Comparison of ENCODE assay signal across 22 cellular contexts in the genomic region with DNA sequence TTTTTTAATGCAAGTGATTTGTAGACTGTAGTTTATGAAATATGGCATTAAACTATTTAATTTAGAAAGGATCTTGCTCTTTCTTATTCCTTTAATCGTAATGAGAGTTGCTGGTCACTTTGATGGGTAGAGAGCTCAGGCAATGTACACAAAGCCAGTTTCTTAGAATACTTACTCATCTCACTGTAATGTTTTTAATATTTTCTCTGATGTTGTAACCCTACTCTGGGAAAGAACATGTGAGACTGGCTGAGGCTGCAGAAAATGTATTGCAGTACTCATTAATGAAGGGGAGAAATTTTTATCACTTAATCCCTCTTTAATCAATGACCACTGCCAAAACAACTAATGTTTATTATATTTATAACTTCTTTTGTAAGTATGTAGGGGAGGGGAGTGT.
"Had no signal": no experiment of that assay in that cellular context is flagged by ENCODE, and none has a peak within 500 bp of the region (broad histone marks: within the 10 kb centered on the region; RNA-seq: fewer than 3 reads in every experiment).

No MANE protein-coding gene starts in this region.

- H3K4me1 ChIP-seq: psoas muscle, upper lobe of right lung had no signal

- H2AFZ ChIP-seq: hepatocyte, parathyroid adenoma had no signal

- H3K27me3 ChIP-seq: hepatocyte, testis, tibial nerve, upper lobe of right lung, vagina had no signal

- DNase-seq: effector CD4-positive, alpha-beta T cell; endodermal cell; foreskin melanocyte; head of caudate nucleus; left colon; naive thymus-derived CD4-positive, alpha-beta T cell; nephron progenitor cell; psoas muscle; retina; stimulated activated CD4-positive, alpha-beta T cell treated with anti-CD3 and anti-CD28 coated beads, Interleukin-2, amount 100 ng/mL, for 24 hours; stimulated activated CD4-positive, alpha-beta T cell treated with anti-CD3 and anti-CD28 coated beads, Interleukin-4, amount 100 ng/mL, for 4 hours; stimulated activated naive B cell treated with anti-CD40 and anti-IgM and Interleukin-4, amounts not matched to agents 10 μg/mL and 1 μg/mL and 100 μg/mL, for 72 hours; stimulated activated naive CD8-positive, alpha-beta T cell treated with anti-CD3 and anti-CD28 coated beads, Interleukin-15, amount 100 ng/mL, for 72 hours; testis; upper lobe of right lung had no signal

- H3K9me3 ChIP-seq: psoas muscle, testis, tibial nerve, upper lobe of right lung, vagina had no signal

- H3K27ac ChIP-seq: coronary artery, hepatocyte, parathyroid adenoma, psoas muscle, skin epidermis, testis, tibial nerve, upper lobe of right lung, vagina had no signal

- ATAC-seq: left colon; naive thymus-derived CD4-positive, alpha-beta T cell; psoas muscle; sciatic nerve; stimulated activated naive B cell treated with anti-CD40 and anti-IgM and Interleukin-4, amounts not matched to agents 10 μg/mL and 1 μg/mL and 100 μg/mL, for 72 hours; stimulated activated naive CD8-positive, alpha-beta T cell treated with anti-CD3 and anti-CD28 coated beads, Interleukin-15, amount 100 ng/mL, for 72 hours; upper lobe of right lung had no signal

- H3K4me3 ChIP-seq: coronary artery, hepatocyte, psoas muscle, skin epidermis, testis, tibial nerve, upper lobe of right lung, vagina had no signal

- H3K4me1 Mint-ChIP-seq: endodermal cell; nephron progenitor cell; stimulated activated naive B cell treated with anti-CD40 and anti-IgM and Interleukin-4, amounts not matched to agents 10 μg/mL and 1 μg/mL and 100 μg/mL, for 72 hours had no signal

- H3K36me3 ChIP-seq: tibial nerve, upper lobe of right lung, vagina had no signal

- H3K9ac ChIP-seq: parathyroid adenoma had no signal

- H3K79me2 ChIP-seq: hepatocyte, parathyroid adenoma had no signal

- H3K36me3 Mint-ChIP-seq: naive thymus-derived CD4-positive, alpha-beta T cell; stimulated activated naive B cell treated with anti-CD40 and anti-IgM and Interleukin-4, amounts not matched to agents 10 μg/mL and 1 μg/mL and 100 μg/mL, for 72 hours had no signal

- H3K27ac Mint-ChIP-seq: endodermal cell; naive thymus-derived CD4-positive, alpha-beta T cell; nephron progenitor cell; stimulated activated naive B cell treated with anti-CD40 and anti-IgM and Interleukin-4, amounts not matched to agents 10 μg/mL and 1 μg/mL and 100 μg/mL, for 72 hours; stimulated activated naive CD8-positive, alpha-beta T cell treated with anti-CD3 and anti-CD28 coated beads, Interleukin-15, amount 100 ng/mL, for 72 hours had no signal

- H3K27me3 Mint-ChIP-seq: naive thymus-derived CD4-positive, alpha-beta T cell; stimulated activated naive B cell treated with anti-CD40 and anti-IgM and Interleukin-4, amounts not matched to agents 10 μg/mL and 1 μg/mL and 100 μg/mL, for 72 hours; stimulated activated naive CD8-positive, alpha-beta T cell treated with anti-CD3 and anti-CD28 coated beads, Interleukin-15, amount 100 ng/mL, for 72 hours had no signal

- H3K4me2 ChIP-seq: hepatocyte had no signal

- H3K9me3 Mint-ChIP-seq: endodermal cell; nephron progenitor cell; stimulated activated naive B cell treated with anti-CD40 and anti-IgM and Interleukin-4, amounts not matched to agents 10 μg/mL and 1 μg/mL and 100 μg/mL, for 72 hours had no signal

- H3K4me3 Mint-ChIP-seq: endodermal cell; naive thymus-derived CD4-positive, alpha-beta T cell; nephron progenitor cell; stimulated activated naive B cell treated with anti-CD40 and anti-IgM and Interleukin-4, amounts not matched to agents 10 μg/mL and 1 μg/mL and 100 μg/mL, for 72 hours; stimulated activated naive CD8-positive, alpha-beta T cell treated with anti-CD3 and anti-CD28 coated beads, Interleukin-15, amount 100 ng/mL, for 72 hours had no signal
